24 cellular contexts compared by ENCODE assay signal in the genomic region with DNA sequence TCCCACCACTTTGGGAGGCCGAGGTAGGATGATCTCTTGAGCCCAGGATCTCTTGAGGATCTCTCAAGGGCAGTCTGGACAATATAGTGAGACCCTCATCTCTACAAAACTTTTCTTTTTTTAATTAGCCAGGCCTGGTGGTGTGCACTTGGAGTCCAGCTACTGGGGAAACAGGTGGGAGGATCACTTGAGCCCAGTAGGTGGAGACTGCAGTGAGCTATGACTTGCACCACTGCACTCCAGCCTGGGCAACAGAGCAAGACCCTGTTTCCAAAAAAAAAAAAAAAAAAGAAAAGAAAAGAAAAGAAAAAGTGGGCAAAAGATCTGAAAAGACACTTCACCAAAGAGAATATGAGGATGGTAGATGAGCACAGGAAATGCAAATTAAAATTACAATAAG. TPM values are rescaled to one million over a fixed set of nuclear protein-coding genes. Genes with fewer than 3 reads are reported as not detected.
DNase-seq lines count a peak whose midpoint lies in the region; ATAC-seq and TF ChIP-seq lines count a peak whose summit lies in the region.
"Had no signal": no experiment of that assay in that cellular context is flagged by ENCODE, and none has a peak within 500 bp of the region (broad histone marks: within the 10 kb centered on the region; RNA-seq: fewer than 3 reads in every experiment).

No MANE protein-coding gene starts in this region.

- peaks cover 9% of the 10 kb centered on the region for H3K36me3 Mint-ChIP-seq in T-cell
- H3K36me3 Mint-ChIP-seq in activated T-cell treated with anti-CD3 and anti-CD28 coated beads, Interleukin-2, amount 50 U/mL, for 24 hours (ENCODE audit: low read depth): peaks cover 3% of the 10 kb centered on the region
- H3K36me3 Mint-ChIP-seq: CD14-positive monocyte had no signal

- 94% methylated on average over 1 of the region's 1 CpG for WGBS in liver

- no peak overlapping the region for H3K4me3 Mint-ChIP-seq in T-cell
- no peak overlapping the region for H3K4me3 Mint-ChIP-seq in activated T-cell treated with anti-CD3 and anti-CD28 coated beads, Interleukin-2, amount 50 U/mL, for 24 hours
- H3K4me3 Mint-ChIP-seq: CD14-positive monocyte; CD8-positive, alpha-beta memory T cell had no signal

- TF ChIP-seq RAD21 in liver (IDR thresholded peaks at IDR 0.05): no peak

- H3K36me3 ChIP-seq in liver (ENCODE audit: control insufficient read depth in 4 of 4, insufficient read depth in 3 of 4, low read depth in 1 of 4, low read length in 3 of 4): no peaks in the 10 kb centered on the region
- H3K36me3 ChIP-seq: BE2C had no signal

- peak overlapping the region in 1 of 2 donors; percentile 46 for H3K9ac ChIP-seq in liver (ENCODE audit: low read depth in 1 of 2, low read length in 2 of 2)
- H3K9ac ChIP-seq: GM23248 had no signal

- H3K4me3 ChIP-seq in dorsolateral prefrontal cortex (no peak overlapping the region), liver (ENCODE audit: low read depth in 1 of 3, low read length in 3 of 3) (no peak overlapping the region)
- H3K4me3 ChIP-seq: GM23248 had no signal

- ATAC-seq in T-cell (replicated peaks in 1 of 4): no peak
- ATAC-seq: Panc1 had no signal

- DNase-seq in dorsolateral prefrontal cortex (no peak), activated gamma-delta T cell treated with Interleukin-2 at 50 U/mL for 16 hours (no peak), T-cell (no peak)
- no peak for DNase-seq in stimulated activated CD4-positive, alpha-beta T cell treated with anti-CD3 and anti-CD28 coated beads, Interleukin-4, amount 100 ng/mL, for 24 hours
- no peak for DNase-seq in activated T-cell treated with anti-CD3 and anti-CD28 coated beads, Interleukin-2, amount 50 U/mL, for 24 hours
- DNase-seq: BE2C, DMS79 treated with DMSO at 0.1 percent for 48 hours, GF-D8, H7, KBM-7, NCI-H1105 treated with DMSO at 0.1 percent for 48 hours, NCI-H146, NCI-H2029, NCI-H2227 treated with DMSO at 0.1 percent for 48 hours, NCI-H69, SHP77 had no signal

- no peaks in the 10 kb centered on the region for H3K27me3 Mint-ChIP-seq in T-cell
- no peaks in the 10 kb centered on the region for H3K27me3 Mint-ChIP-seq in activated T-cell treated with anti-CD3 and anti-CD28 coated beads, Interleukin-2, amount 50 U/mL, for 24 hours
- H3K27me3 Mint-ChIP-seq: CD8-positive, alpha-beta memory T cell had no signal

- intact Hi-C loops in dorsolateral prefrontal cortex (cut with DNase I): no loop called here

- H3K9me3 Mint-ChIP-seq in T-cell: peaks cover 4 to 10% (median 9%) of the 10 kb centered on the region in 3 donors
- peaks cover 9% of the 10 kb centered on the region for H3K9me3 Mint-ChIP-seq in activated T-cell treated with anti-CD3 and anti-CD28 coated beads, Interleukin-2, amount 50 U/mL, for 24 hours

- H3K27ac ChIP-seq in VCaP (peak overlapping the region; percentile 84), dorsolateral prefrontal cortex (peak overlapping the region in 49 of 59 donors; percentile 0 to 99 (median 64)), liver (ENCODE audit: low read depth in 1 of 2, low read length in 2 of 2) (peak overlapping the region; percentile 78 to 90)
- H3K27ac ChIP-seq: GM23248, RWPE1 had no signal

- no peaks in the 10 kb centered on the region for H3K4me1 Mint-ChIP-seq in T-cell
- H3K4me1 Mint-ChIP-seq in activated T-cell treated with anti-CD3 and anti-CD28 coated beads, Interleukin-2, amount 50 U/mL, for 24 hours (ENCODE audit: low read depth): no peaks in the 10 kb centered on the region
- H3K4me1 Mint-ChIP-seq: CD8-positive, alpha-beta memory T cell had no signal

- CTCF ChIA-PET in T-cell (lab: Charles Lee): no interaction called here

- no peak overlapping the region for H3K27ac Mint-ChIP-seq in T-cell
- H3K27ac Mint-ChIP-seq in activated T-cell treated with anti-CD3 and anti-CD28 coated beads, Interleukin-2, amount 50 U/mL, for 24 hours: no peak overlapping the region
- H3K27ac Mint-ChIP-seq: CD8-positive, alpha-beta memory T cell had no signal

- TF ChIP-seq CTCF in VCaP (conservative IDR thresholded peaks at IDR 0.05): no peak
- TF ChIP-seq CTCF in dorsolateral prefrontal cortex (IDR thresholded peaks at IDR 0.05 in 54 of 56, conservative IDR thresholded peaks at IDR 0.05 in 2 of 56; ENCODE audit: low read depth in 1 of 56, partially characterized antibody in 56 of 56): no peak
- TF ChIP-seq CTCF in liver (IDR thresholded peaks at IDR 0.05; ENCODE audit: low read depth, low read length, missing input control): no peak

- POLR2A ChIA-PET in T-cell (lab: Charles Lee): no interaction called here

- peaks cover 2 to 21% (median 8%) of the 10 kb centered on the region in 4 donors for H3K4me1 ChIP-seq in liver (ENCODE audit: control insufficient read depth in 4 of 4, insufficient read depth in 4 of 4, low read length in 3 of 4)
- H3K4me1 ChIP-seq: BE2C had no signal

- H3K9me3 ChIP-seq in liver (ENCODE audit: control insufficient read depth in 4 of 4, low read length in 3 of 4): no peaks in the 10 kb centered on the region

- H3K27me3 ChIP-seq in dorsolateral prefrontal cortex (no peaks in the 10 kb centered on the region), liver (ENCODE audit: control insufficient read depth in 4 of 4, insufficient read depth in 4 of 4, low read length in 3 of 4) (no peaks in the 10 kb centered on the region)
- H3K27me3 ChIP-seq: BE2C had no signal

TF ChIP-seq in liver, 16 proteins besides CTCF, POLR2A, EP300 and RAD21:
- TF ChIP-seq, protein P1, sequence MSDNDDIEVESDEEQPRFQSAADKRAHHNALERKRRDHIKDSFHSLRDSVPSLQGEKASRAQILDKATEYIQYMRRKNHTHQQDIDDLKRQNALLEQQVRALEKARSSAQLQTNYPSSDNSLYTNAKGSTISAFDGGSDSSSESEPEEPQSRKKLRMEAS (IDR thresholded peaks at IDR 0.05): no peak
- TF ChIP-seq EGR1 (IDR thresholded peaks at IDR 0.05; ENCODE audit: low read depth in 2 of 2): no peak
- TF ChIP-seq HNF4G (IDR thresholded peaks at IDR 0.05): no peak
- TF ChIP-seq JUND (IDR thresholded peaks at IDR 0.05): no peak
- TF ChIP-seq NR2F2 (IDR thresholded peaks at IDR 0.05): no peak
- no peak for TF ChIP-seq FOXA2 (IDR thresholded peaks at IDR 0.05)
- no peak for TF ChIP-seq ZBTB33 (IDR thresholded peaks at IDR 0.05)
- TF ChIP-seq GABPA (IDR thresholded peaks at IDR 0.05 in 1 of 2, conservative IDR thresholded peaks at IDR 0.05 in 1 of 2): no peak
- TF ChIP-seq FOXA1 (IDR thresholded peaks at IDR 0.05): no peak
- TF ChIP-seq RXRA (IDR thresholded peaks at IDR 0.05): no peak
- TF ChIP-seq HNF4A (conservative IDR thresholded peaks at IDR 0.05): no peak

RNA-seq across cellular contexts. Expression of gene RAB40B, which starts 15.0 kb away (rescaled TPM):
- total RNA-seq in dorsolateral prefrontal cortex (100 to 1,000 TPM in 68 of 120 experiments, 10 to 100 TPM in 52; 61.9 to 320 (median 103) TPM), liver (1 to 10 TPM; 2.9 to 9.6 TPM), T-cell (1 to 10 TPM; 4.4 to 8.7 (median 7.1) TPM)
- 10 to 100 TPM; 11.4 to 12.1 TPM for polyA plus RNA-seq in liver

RNA-seq across cellular contexts. Expression of gene FN3KRP, which starts 33.0 kb away (rescaled TPM):
- total RNA-seq in dorsolateral prefrontal cortex: 10 to 100 TPM; 32.3 to 70.7 (median 49.0) TPM
- total RNA-seq in liver: 10 to 100 TPM; 10.1 to 15.5 TPM
- polyA plus RNA-seq in liver: 10 to 100 TPM; 10.9 to 11.2 TPM
- 10 to 100 TPM; 29.2 to 49.4 (median 44.3) TPM for total RNA-seq in T-cell

RNA-seq across cellular contexts. Expression of gene WDR45B, which starts 35.3 kb away (rescaled TPM):
- total RNA-seq in dorsolateral prefrontal cortex (100 to 1,000 TPM in 7 of 120 experiments, 10 to 100 TPM in 113; 61.0 to 110 (median 83.4) TPM), liver (10 to 100 TPM; 28.2 to 40.9 TPM), T-cell (10 to 100 TPM; 57.3 to 81.5 (median 59.4) TPM)
- 10 to 100 TPM; 25.4 to 30.2 TPM for polyA plus RNA-seq in liver

RNA-seq across cellular contexts. Expression of gene FN3K, which starts 51.9 kb away (rescaled TPM):
- total RNA-seq in dorsolateral prefrontal cortex (100 to 1,000 TPM in 107 of 120 experiments, 10 to 100 TPM in 13; 62.5 to 210 (median 123) TPM), liver (10 to 100 TPM; 18.4 to 21.5 TPM), T-cell (10 to 100 TPM in 1 of 5 donors, 1 to 10 TPM in 4; 3.2 to 12.2 (median 8.0) TPM)
- polyA plus RNA-seq in liver: 10 to 100 TPM; 24.4 to 28.7 TPM
- total RNA-seq: HT1080 had no signal
- polyA plus RNA-seq: CD14-positive monocyte had no signal

Comparison
In these comparisons a context has a peak if more than half of its experiments do, and no peak if none do; other contexts are left out.
1. RNA of gene RAB40B, which starts 15.0 kb away (total RNA-seq): 61.9 to 320 TPM in dorsolateral prefrontal cortex; 2.9 to 9.6 TPM in liver and 4.4 to 8.7 TPM in T-cell; every median in the first group is over 4 times any median in the second.
2. Peak in every context shown above with its lines, with median percentiles within 50 percentile points of each other: H3K27ac ChIP-seq.